ENCODE assay signal across 26 cellular contexts in the genomic region with DNA sequence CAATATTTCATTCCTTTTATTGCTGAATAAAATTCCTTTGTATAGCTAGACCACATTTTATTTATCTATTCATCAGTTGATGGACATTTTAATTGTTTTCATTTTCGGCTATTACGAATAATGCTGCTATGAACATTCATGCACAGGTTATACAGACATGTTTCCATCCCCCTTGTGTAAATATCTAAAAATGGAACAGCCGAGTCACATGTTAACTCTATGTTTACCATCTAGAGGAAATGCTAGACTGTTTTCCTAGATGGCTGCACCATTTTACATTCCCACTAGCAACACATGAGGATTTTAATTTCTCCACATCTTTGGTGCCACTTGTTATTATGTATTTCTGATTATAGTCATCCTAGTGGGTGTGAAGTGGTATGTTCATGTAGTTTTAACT.
"Had no signal": no experiment of that assay in that cellular context is flagged by ENCODE, and none has a peak within 500 bp of the region (broad histone marks: within the 10 kb centered on the region; RNA-seq: fewer than 3 reads in every experiment).

No MANE protein-coding gene starts in this region.

- FAIRE-seq: keratinocyte, pancreas had no signal

- DNase-seq: dermis blood vessel endothelial cell; effector memory CD4-positive, alpha-beta T cell; erythroblast; esophagus squamous epithelium; foreskin melanocyte; hypothalamus; immature natural killer cell; mesenchymal stem cell; mucosa of descending colon; naive B cell; pancreas; right lobe of liver; stimulated activated CD4-positive, alpha-beta T cell treated with anti-CD3 and anti-CD28 coated beads, Interleukin-12 subunit alpha, Interleukin-12 subunit beta, amount 100 ng/mL, for 4 hours; stimulated activated CD4-positive, alpha-beta T cell treated with anti-CD3 and anti-CD28 coated beads, Interleukin-1b, Interleukin-23, amount 100 ng/mL, for 48 hours; stimulated activated CD4-positive, alpha-beta T cell treated with anti-CD3 and anti-CD28 coated beads, Interleukin-4, amount 100 ng/mL, for 1 hour; stimulated activated CD8-positive, alpha-beta memory T cell treated with anti-CD3 and anti-CD28 coated beads, Interleukin-4, amount 100 ng/mL, for 48 hours; stimulated activated naive CD4-positive, alpha-beta T cell; stimulated activated naive CD8-positive, alpha-beta T cell treated with anti-CD3 and anti-CD28 coated beads, Interleukin-15, amount 100 ng/mL, for 72 hours; trophoblast cell had no signal

- H3K27me3 ChIP-seq: esophagus squamous epithelium, neutrophil, pancreas, right lobe of liver, suprapubic skin had no signal

- H3K9me3 ChIP-seq: esophagus squamous epithelium, mucosa of descending colon, neutrophil, pancreas, right lobe of liver, suprapubic skin had no signal

- H3K27ac ChIP-seq: coronary artery, esophagus squamous epithelium, neutrophil, pancreas, right lobe of liver, suprapubic skin had no signal

- H3K4me2 ChIP-seq: smooth muscle cell had no signal

- H3K4me3 ChIP-seq: coronary artery, esophagus squamous epithelium, mucosa of descending colon, pancreas, right lobe of liver, smooth muscle cell, suprapubic skin had no signal

- H3K36me3 ChIP-seq: neutrophil, pancreas, right lobe of liver, suprapubic skin had no signal

- ATAC-seq: left lobe of liver; mucosa of descending colon; natural killer cell treated with Interleukin-12 subunit alpha and Interleukin-12 subunit beta and Interleukin-15 and Interleukin-18, amount 100 ng/mL, for 72 hours; pancreas; right lobe of liver; stimulated activated naive CD8-positive, alpha-beta T cell treated with anti-CD3 and anti-CD28 coated beads, Interleukin-15, amount 100 ng/mL, for 72 hours had no signal
